In the genomic region with DNA sequence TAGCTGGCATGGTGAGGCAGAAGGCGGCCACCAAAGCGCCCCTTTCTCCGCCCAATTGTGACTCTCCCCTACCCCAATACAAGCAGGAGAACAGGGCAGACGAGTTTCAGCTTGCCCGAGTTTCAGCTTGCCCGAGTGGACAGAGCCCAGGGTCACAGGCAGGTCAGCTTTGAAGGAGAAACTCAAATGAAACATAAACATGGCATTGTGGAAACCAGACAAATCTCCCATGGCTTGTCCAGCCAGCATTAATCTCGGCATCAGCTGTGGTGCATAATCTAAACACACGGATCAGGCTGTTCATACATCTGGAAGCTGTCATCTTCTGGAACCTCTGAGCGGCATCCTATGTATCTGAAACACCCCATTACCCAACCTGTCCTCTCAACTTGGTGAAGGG, we compare ENCODE assay signal across 1 cellular context.
TF ChIP-seq lines count a peak whose summit lies in the region.

No MANE protein-coding gene starts in this region.

TF ChIP-seq in HepG2, 621 proteins besides CTCF, POLR2A, EP300 and RAD21:
- TF ChIP-seq, protein P1, sequence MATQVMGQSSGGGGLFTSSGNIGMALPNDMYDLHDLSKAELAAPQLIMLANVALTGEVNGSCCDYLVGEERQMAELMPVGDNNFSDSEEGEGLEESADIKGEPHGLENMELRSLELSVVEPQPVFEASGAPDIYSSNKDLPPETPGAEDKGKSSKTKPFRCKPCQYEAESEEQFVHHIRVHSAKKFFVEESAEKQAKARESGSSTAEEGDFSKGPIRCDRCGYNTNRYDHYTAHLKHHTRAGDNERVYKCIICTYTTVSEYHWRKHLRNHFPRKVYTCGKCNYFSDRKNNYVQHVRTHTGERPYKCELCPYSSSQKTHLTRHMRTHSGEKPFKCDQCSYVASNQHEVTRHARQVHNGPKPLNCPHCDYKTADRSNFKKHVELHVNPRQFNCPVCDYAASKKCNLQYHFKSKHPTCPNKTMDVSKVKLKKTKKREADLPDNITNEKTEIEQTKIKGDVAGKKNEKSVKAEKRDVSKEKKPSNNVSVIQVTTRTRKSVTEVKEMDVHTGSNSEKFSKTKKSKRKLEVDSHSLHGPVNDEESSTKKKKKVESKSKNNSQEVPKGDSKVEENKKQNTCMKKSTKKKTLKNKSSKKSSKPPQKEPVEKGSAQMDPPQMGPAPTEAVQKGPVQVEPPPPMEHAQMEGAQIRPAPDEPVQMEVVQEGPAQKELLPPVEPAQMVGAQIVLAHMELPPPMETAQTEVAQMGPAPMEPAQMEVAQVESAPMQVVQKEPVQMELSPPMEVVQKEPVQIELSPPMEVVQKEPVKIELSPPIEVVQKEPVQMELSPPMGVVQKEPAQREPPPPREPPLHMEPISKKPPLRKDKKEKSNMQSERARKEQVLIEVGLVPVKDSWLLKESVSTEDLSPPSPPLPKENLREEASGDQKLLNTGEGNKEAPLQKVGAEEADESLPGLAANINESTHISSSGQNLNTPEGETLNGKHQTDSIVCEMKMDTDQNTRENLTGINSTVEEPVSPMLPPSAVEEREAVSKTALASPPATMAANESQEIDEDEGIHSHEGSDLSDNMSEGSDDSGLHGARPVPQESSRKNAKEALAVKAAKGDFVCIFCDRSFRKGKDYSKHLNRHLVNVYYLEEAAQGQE (IDR thresholded peaks at IDR 0.05; ENCODE audit: borderline replicate concordance in 1 of 2, low read depth in 1 of 2, low read length in 2 of 2): peak in 1 of 2 experiments; percentile 49; a peak in 2 of 4 replicates
- TF ChIP-seq RARA (CRISPR knock-in tag; IDR thresholded peaks at IDR 0.05) (0 out of 2 replicates have a peak, but pooled peaks have one; percentile 24), AKAP8 (CRISPR knock-in tag; IDR thresholded peaks at IDR 0.05) (no peak)
